ENCODE assay signal across 20 cellular contexts in the genomic region with DNA sequence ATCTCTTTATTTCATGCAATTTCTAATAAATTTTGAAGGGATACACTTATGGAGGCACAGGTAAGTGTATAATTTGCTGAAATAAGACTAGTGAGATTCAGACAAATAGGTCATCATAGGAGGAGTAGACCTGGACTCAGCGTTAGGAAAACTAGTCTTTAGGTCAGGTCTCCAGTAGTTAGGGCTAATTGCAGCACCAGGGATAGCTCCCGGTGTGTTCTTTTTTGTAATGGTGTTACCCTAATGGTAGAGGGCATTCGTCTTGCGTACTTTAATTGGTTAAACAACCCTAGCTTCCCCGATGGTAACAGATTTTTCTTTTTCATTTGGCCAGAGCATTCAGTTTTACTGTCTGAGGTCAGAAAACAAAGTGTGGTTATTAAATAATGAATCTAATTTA.
"Had no signal": no experiment of that assay in that cellular context is flagged by ENCODE, and none has a peak within 500 bp of the region (broad histone marks: within the 10 kb centered on the region; RNA-seq: fewer than 3 reads in every experiment).

No MANE protein-coding gene starts in this region.

- H3K4me1 Mint-ChIP-seq: activated CD8-positive, alpha-beta memory T cell treated with anti-CD3 and anti-CD28 coated beads, Interleukin-2, amount 10 ng/mL, durations not matched to agents 7 days and 5 days had no signal

- H3K27me3 ChIP-seq: ascending aorta, gastrocnemius medialis, heart left ventricle, right atrium auricular region, suprapubic skin had no signal

- DNase-seq: activated CD4-positive, alpha-beta memory T cell treated with anti-CD3 and anti-CD28 coated beads for 36 hours; activated CD8-positive, alpha-beta memory T cell treated with anti-CD3 and anti-CD28 coated beads, Interleukin-2, amount 10 ng/mL, durations not matched to agents 7 days and 5 days; activated naive CD4-positive, alpha-beta T cell treated with anti-CD3 and anti-CD28 coated beads for 36 hours; activated naive CD8-positive, alpha-beta T cell treated with anti-CD3 and anti-CD28 coated beads, Interleukin-2, amount 50 U/mL, for 24 hours; activated T-cell treated with anti-CD3 and anti-CD28 coated beads, Interleukin-2, amount 50 U/mL, for 1 hour; gastrocnemius medialis; heart left ventricle; islet precursor cell; mammary epithelial cell; occipital lobe; small intestine; trophoblast cell had no signal

- H3K4me3 ChIP-seq: ascending aorta, gastrocnemius medialis, heart left ventricle, right atrium auricular region, suprapubic skin had no signal

- H3K36me3 ChIP-seq: ascending aorta, gastrocnemius medialis, heart left ventricle, right atrium auricular region, suprapubic skin had no signal

- H3K9me3 Mint-ChIP-seq: activated CD4-positive, alpha-beta memory T cell treated with anti-CD3 and anti-CD28 coated beads for 36 hours; activated naive CD4-positive, alpha-beta T cell treated with anti-CD3 and anti-CD28 coated beads for 36 hours; activated naive CD8-positive, alpha-beta T cell treated with anti-CD3 and anti-CD28 coated beads, Interleukin-2, amount 50 U/mL, for 24 hours; activated T-helper 2 cell treated with anti-CD3 and anti-CD28 coated beads, Interferon-gamma antibody, Interleukin-2, Interleukin-4, amounts not matched to agents 10 μg/mL and 5 μg/mL and 100 μg/mL, durations not matched to agents 14 hours and 24 hours and 36 hours; natural killer cell treated with Interleukin-12 subunit alpha and Interleukin-12 subunit beta and Interleukin-15 and Interleukin-18, amount 100 ng/mL, for 72 hours; stimulated activated naive CD8-positive, alpha-beta T cell treated with anti-CD3 and anti-CD28 coated beads, Interleukin-15, Interleukin-2, amounts not matched to agents 100 ng/mL and 50 ng/mL, for 24 hours had no signal

- H3K4me1 ChIP-seq: right atrium auricular region, suprapubic skin had no signal

- H3K27me3 Mint-ChIP-seq: activated CD4-positive, alpha-beta memory T cell treated with anti-CD3 and anti-CD28 coated beads for 36 hours; activated CD8-positive, alpha-beta memory T cell treated with anti-CD3 and anti-CD28 coated beads, Interleukin-2, amount 10 ng/mL, durations not matched to agents 7 days and 5 days; activated naive CD8-positive, alpha-beta T cell treated with anti-CD3 and anti-CD28 coated beads, Interleukin-2, amount 50 U/mL, for 24 hours; natural killer cell treated with Interleukin-12 subunit alpha and Interleukin-12 subunit beta and Interleukin-15 and Interleukin-18, amount 100 ng/mL, for 72 hours; progenitor cell of endocrine pancreas; stimulated activated naive CD8-positive, alpha-beta T cell treated with anti-CD3 and anti-CD28 coated beads, Interleukin-15, Interleukin-2, amounts not matched to agents 100 ng/mL and 50 ng/mL, for 24 hours had no signal

- H3K27ac ChIP-seq: ascending aorta, gastrocnemius medialis, heart left ventricle, right atrium auricular region, suprapubic skin, VCaP had no signal

- H3K4me3 Mint-ChIP-seq: activated CD4-positive, alpha-beta memory T cell treated with anti-CD3 and anti-CD28 coated beads for 36 hours; activated CD8-positive, alpha-beta memory T cell treated with anti-CD3 and anti-CD28 coated beads, Interleukin-2, amount 10 ng/mL, durations not matched to agents 7 days and 5 days; activated naive CD4-positive, alpha-beta T cell treated with anti-CD3 and anti-CD28 coated beads for 36 hours; activated naive CD8-positive, alpha-beta T cell treated with anti-CD3 and anti-CD28 coated beads, Interleukin-2, amount 50 U/mL, for 24 hours; natural killer cell treated with Interleukin-12 subunit alpha and Interleukin-12 subunit beta and Interleukin-15 and Interleukin-18, amount 100 ng/mL, for 72 hours; stimulated activated naive CD8-positive, alpha-beta T cell treated with anti-CD3 and anti-CD28 coated beads, Interleukin-15, Interleukin-2, amounts not matched to agents 100 ng/mL and 50 ng/mL, for 24 hours had no signal

- H3K27ac Mint-ChIP-seq: activated CD4-positive, alpha-beta memory T cell treated with anti-CD3 and anti-CD28 coated beads for 36 hours; activated CD8-positive, alpha-beta memory T cell treated with anti-CD3 and anti-CD28 coated beads, Interleukin-2, amount 10 ng/mL, durations not matched to agents 7 days and 5 days; activated naive CD4-positive, alpha-beta T cell treated with anti-CD3 and anti-CD28 coated beads for 36 hours; activated naive CD8-positive, alpha-beta T cell treated with anti-CD3 and anti-CD28 coated beads, Interleukin-2, amount 50 U/mL, for 24 hours; activated T-helper 2 cell treated with anti-CD3 and anti-CD28 coated beads, Interferon-gamma antibody, Interleukin-2, Interleukin-4, amounts not matched to agents 10 μg/mL and 5 μg/mL and 100 μg/mL, durations not matched to agents 14 hours and 24 hours and 36 hours; natural killer cell treated with Interleukin-12 subunit alpha and Interleukin-12 subunit beta and Interleukin-15 and Interleukin-18, amount 100 ng/mL, for 72 hours; stimulated activated naive CD8-positive, alpha-beta T cell treated with anti-CD3 and anti-CD28 coated beads, Interleukin-15, Interleukin-2, amounts not matched to agents 100 ng/mL and 50 ng/mL, for 24 hours had no signal

- H3K9me3 ChIP-seq: ascending aorta, gastrocnemius medialis, heart left ventricle, right atrium auricular region, suprapubic skin had no signal
